ENCODE assay signal across 8 cellular contexts in the genomic region with DNA sequence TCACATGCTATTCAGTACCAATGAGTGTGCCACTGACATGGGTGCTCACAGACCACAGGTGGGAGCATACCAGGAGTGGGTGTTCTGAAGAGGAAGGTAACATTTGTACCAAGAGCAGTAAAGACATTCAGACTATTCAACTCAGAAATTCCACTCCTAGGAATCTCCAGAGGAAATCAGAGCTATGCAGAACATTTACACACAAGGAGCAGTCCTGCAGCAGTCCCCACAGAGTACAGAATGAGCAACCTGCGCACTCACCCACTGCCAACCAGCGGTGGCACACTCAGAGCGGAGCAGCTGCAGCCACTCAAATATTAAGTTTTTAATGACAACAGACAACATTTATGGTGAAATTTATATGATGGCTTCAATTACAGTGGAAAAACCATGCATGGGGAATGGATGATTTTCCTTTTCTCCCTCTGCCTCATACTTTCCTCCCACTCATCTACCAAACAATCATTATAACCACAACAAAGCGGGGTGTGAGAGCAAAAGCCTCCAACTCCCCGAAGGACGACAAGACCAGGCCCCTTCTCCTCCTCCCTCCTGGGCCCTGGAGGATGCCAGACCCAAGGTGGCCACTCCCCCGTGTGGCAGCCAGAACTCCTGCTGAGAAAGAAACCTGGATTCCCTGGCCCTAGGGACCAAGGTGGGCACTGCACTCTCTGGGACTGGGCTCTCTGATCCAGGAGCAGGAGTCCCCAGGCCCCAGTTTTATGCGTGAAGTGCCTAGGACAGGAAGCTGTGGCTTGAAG. TPM values are rescaled to one million over a fixed set of nuclear protein-coding genes. Genes with fewer than 3 reads are reported as not detected.
DNase-seq lines count a peak whose midpoint lies in the region; ATAC-seq, FAIRE-seq and TF ChIP-seq lines count a peak whose summit lies in the region.

No MANE protein-coding gene starts in this region.

- TF ChIP-seq POLR2A in breast epithelium (IDR thresholded peaks at IDR 0.05), result no peak

- no peaks in the 10 kb centered on the region for H3K36me3 Mint-ChIP-seq in natural killer cell

- H3K27me3 ChIP-seq in DND-41 (ENCODE audit: insufficient read depth, low read length, poor library complexity) (no peaks in the 10 kb centered on the region), breast epithelium (no peaks in the 10 kb centered on the region), small intestine (ENCODE audit: control insufficient read depth in 2 of 2, insufficient read depth in 2 of 2, low read length in 2 of 2) (no peaks in the 10 kb centered on the region)

- H3K4me3 Mint-ChIP-seq in natural killer cell, result peak overlapping the region; percentile 28

- H3K79me2 ChIP-seq in DND-41 (ENCODE audit: insufficient read depth, low read length), result peaks cover 99% of the 10 kb centered on the region

- intact Hi-C loops in breast epithelium (cut with DNase I; ENCODE audit: low total_unique reads) (no loop called here), natural killer cell (cut with micrococcal nuclease) (no loop called here)

- peaks cover 97% of the 10 kb centered on the region for H4K20me1 ChIP-seq in DND-41 (ENCODE audit: insufficient read depth, low read length)

- WGBS in small intestine, 3 donors, result 56 to 68% (median 59%) methylated on average over 8 of the region's 8 CpGs

- no peak overlapping the region for H2AFZ ChIP-seq in DND-41 (ENCODE audit: low read depth, low read length)

- peak overlapping the region; percentile 5; the same call in 1 of the 2 replicates for H3K27ac ChIP-seq in DND-41 (ENCODE audit: low read length)
- H3K27ac ChIP-seq in breast epithelium, result peak overlapping the region in 1 of 2 donors; percentile 21
- peak overlapping the region in 1 of 2 donors; percentile 31 for H3K27ac ChIP-seq in small intestine (ENCODE audit: low read depth in 1 of 2, low read length in 1 of 2)

- H3K4me1 ChIP-seq in DND-41 (ENCODE audit: insufficient read depth, low read length), result peaks cover 73% of the 10 kb centered on the region
- H3K4me1 ChIP-seq in breast epithelium, result peaks cover 22 to 26% of the 10 kb centered on the region in 2 donors
- H3K4me1 ChIP-seq in small intestine (ENCODE audit: control insufficient read depth in 2 of 2, insufficient read depth in 1 of 2, low read depth in 1 of 2, low read length in 1 of 2), result peaks cover 0 to 3% of the 10 kb centered on the region in 2 donors

- peaks cover 54 to 78% of the 10 kb centered on the region in 2 donors for H3K4me1 Mint-ChIP-seq in natural killer cell

- H3K9me3 ChIP-seq in DND-41 (ENCODE audit: insufficient read depth, low read length, severe bottlenecking) (no peaks in the 10 kb centered on the region), breast epithelium (no peaks in the 10 kb centered on the region), small intestine (ENCODE audit: control insufficient read depth, low read depth) (no peaks in the 10 kb centered on the region)

- TF ChIP-seq CTCF in DND-41 (IDR thresholded peaks at IDR 0.05; ENCODE audit: borderline replicate concordance, extremely low read depth, low read length, poor library complexity, severe bottlenecking) (peak; percentile 32), breast epithelium (IDR thresholded peaks at IDR 0.05) (peak in 1 of 3 donors; percentile 29), natural killer cell (IDR thresholded peaks at IDR 0.05) (no peak)

- peak overlapping the region; percentile 88 for H3K4me2 ChIP-seq in DND-41 (ENCODE audit: insufficient read depth, low read length)

- peaks cover 93% of the 10 kb centered on the region for H3K36me3 ChIP-seq in DND-41 (ENCODE audit: insufficient read depth, low read length)
- no peaks in the 10 kb centered on the region for H3K36me3 ChIP-seq in breast epithelium
- H3K36me3 ChIP-seq in small intestine (ENCODE audit: control insufficient read depth in 2 of 2, insufficient read depth in 2 of 2, low read length in 2 of 2), result no peaks in the 10 kb centered on the region

- FAIRE-seq in small intestine (lab: Jason Lieb, UNC), result no peak

- H3K4me3 ChIP-seq in DND-41 (ENCODE audit: low read depth in 1 of 2, low read length in 2 of 2) (peak overlapping the region in 1 of 2 experiments; percentile 98; a peak in 1 of 4 replicates), breast epithelium (peak overlapping the region in 1 of 3 donors; percentile 2), small intestine (ENCODE audit: low read depth in 1 of 2, low read length in 2 of 2) (no peak overlapping the region)
- H3K4me3 ChIP-seq in Jurkat, Clone E6-1 (ENCODE audit: low read length), result no peak overlapping the region

- H3K27ac Mint-ChIP-seq in natural killer cell, result peak overlapping the region in 1 of 2 donors; percentile 26

- no peaks in the 10 kb centered on the region for H3K27me3 Mint-ChIP-seq in natural killer cell (ENCODE audit: low read depth in 2 of 2)

- no peaks in the 10 kb centered on the region for H3K9me3 Mint-ChIP-seq in natural killer cell

- H3K9ac ChIP-seq in DND-41 (ENCODE audit: low read depth, low read length), result no peak overlapping the region

- DNase-seq in DND-41 (peak; percentile 21), breast epithelium (ENCODE audit: low spot score in 2 of 2) (peak; percentile 20 to 51), natural killer cell (peak; percentile 9), superior temporal gyrus (ENCODE audit: extremely low spot score) (no peak), NCI-H446 treated with DMSO at 0.1 percent for 48 hours (lab: John Stamatoyannopoulos, UW) (no peak), ureter (ENCODE audit: low spot score) (no peak), small intestine (no peak)
- DNase-seq in Jurkat, Clone E6-1 (ENCODE audit: low read depth, low spot score), result peak; percentile 14

- ATAC-seq in DND-41 (ENCODE audit: insufficient read depth, low read depth) (no peak), natural killer cell (no peak)

RNA-seq across cellular contexts. Expression of a gene that starts 5.4 kb away (rescaled TPM):
- 41.6 TPM for polyA plus RNA-seq in Jurkat, Clone E6-1 (2012; ENCODE audit: insufficient read depth, insufficient read length)
- total RNA-seq in breast epithelium (10 to 100 TPM; 15.7 to 38.6 (median 29.8) TPM), natural killer cell (10 to 100 TPM; 18.9 to 35.9 (median 28.8) TPM), ureter (56.0 TPM)
- polyA plus RNA-seq in small intestine, result 10 to 100 TPM in 1 of 3 donors, 1 to 10 TPM in 2; 4.0 to 20.7 (median 6.5) TPM

Comparison
In these comparisons a context has a peak if more than half of its experiments do, and no peak if none do; other contexts are left out.
1. DNase-seq: peak in DND-41 (single experiment), Jurkat, Clone E6-1 (single experiment), breast epithelium (2 of 2) and natural killer cell (single experiment); none in superior temporal gyrus (single experiment), NCI-H446 treated with DMSO at 0.1 percent for 48 hours (single experiment), ureter (single experiment) and small intestine (single experiment).